In the genomic region with DNA sequence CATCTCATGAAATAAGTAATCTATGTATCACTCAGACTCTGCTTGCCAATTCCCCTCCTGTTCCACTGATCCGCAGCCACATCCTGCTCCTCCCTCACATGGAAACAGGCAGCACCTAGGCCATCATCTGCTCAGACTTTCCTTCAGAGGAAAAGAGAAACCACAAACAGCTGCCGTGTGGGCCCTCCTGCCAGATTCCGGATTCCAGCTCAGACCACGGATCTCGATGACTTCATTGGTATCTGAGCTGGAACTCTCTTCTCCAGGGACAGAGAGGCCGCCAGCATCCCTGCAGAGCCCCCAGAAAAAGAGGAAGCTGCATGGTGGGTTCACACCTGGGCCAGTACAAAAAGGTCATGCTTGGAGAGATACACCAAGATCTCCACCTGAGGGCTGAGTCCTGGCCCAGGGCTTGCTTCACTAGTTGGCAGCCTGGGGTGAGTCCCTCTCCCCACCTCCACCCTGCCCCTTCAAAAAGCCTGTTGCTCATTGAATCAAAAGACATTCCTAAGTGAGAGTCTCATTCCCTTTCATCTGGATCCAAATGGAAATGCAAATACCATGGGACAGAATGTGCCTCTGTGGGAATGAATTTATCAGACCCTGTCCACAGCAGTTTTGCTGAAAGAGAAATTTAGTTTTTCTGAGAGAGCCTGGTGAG, we compare ENCODE assay signal across 9 cellular contexts. TPM values are rescaled to one million over a fixed set of nuclear protein-coding genes. Genes with fewer than 3 reads are reported as not detected.
A peak's percentile ranks its signal among the peaks of the same experiment; 100 is the strongest.
DNase-seq lines count a peak whose midpoint lies in the region; ATAC-seq and TF ChIP-seq lines count a peak whose summit lies in the region.
"Had no signal": no experiment of that assay in that cellular context is flagged by ENCODE, and none has a peak within 500 bp of the region (broad histone marks: within the 10 kb centered on the region; RNA-seq: fewer than 3 reads in every experiment).

No MANE protein-coding gene starts in this region.

- H4K20me1 ChIP-seq in H9 (ENCODE audit: control insufficient read depth, insufficient read depth, insufficient read length) = no peaks in the 10 kb centered on the region

- peaks cover 8% of the 10 kb centered on the region for H3K27me3 Mint-ChIP-seq in activated CD4-positive, alpha-beta T cell treated with anti-CD3 and anti-CD28 coated beads, Interleukin-2, amount 10 ng/mL, durations not matched to agents 7 days and 5 days
- H3K27me3 Mint-ChIP-seq in H9 (ENCODE audit: low read depth) = peaks cover 77% of the 10 kb centered on the region

- no peaks in the 10 kb centered on the region for H3K79me1 ChIP-seq in H9 (ENCODE audit: insufficient read depth, low read depth, low read length, poor library complexity, severe bottlenecking)

- no peaks in the 10 kb centered on the region for H3K23me2 ChIP-seq in H9 (ENCODE audit: insufficient read length, low read depth, low read length, poor library complexity, severe bottlenecking)

- H4K91ac ChIP-seq in H9 (ENCODE audit: insufficient read length, low read depth, low read length) = no peak overlapping the region

- no peak overlapping the region for H4K5ac ChIP-seq in H9 (ENCODE audit: insufficient read length, low read depth, low read length)

- H2BK5ac ChIP-seq in H9 (ENCODE audit: insufficient read length, low read length) = no peak overlapping the region

- no peak overlapping the region for H3K23ac ChIP-seq in H9 (ENCODE audit: insufficient read length, low read depth, low read length)

- H3K27me3 ChIP-seq in H9 (ENCODE audit: insufficient read depth, low read length) = no peaks in the 10 kb centered on the region

- no peak overlapping the region for H2AK5ac ChIP-seq in H9 (ENCODE audit: insufficient read length, low read length)

- DNase-seq in GDM1 (lab: John Stamatoyannopoulos, UW) = peak; percentile 88
- peak; percentile 36 for DNase-seq in KG1 (lab: John Stamatoyannopoulos, UW)
- DNase-seq in activated CD4-positive, alpha-beta T cell treated with anti-CD3 and anti-CD28 coated beads, Interleukin-2, amount 10 ng/mL, durations not matched to agents 7 days and 5 days = peak; percentile 37
- peak; percentile 98 for DNase-seq in iris pigment epithelial cell (ENCODE audit: low read depth)
- DNase-seq in pons (ENCODE audit: low spot score) = no peak
- no peak for DNase-seq in H9

- no CpG with 5 or more reads among the region's 6 CpGs for WGBS in H9 (ENCODE audit: extremely low coverage, insufficient read length, low lambda C conversion rate)

- H3K4me1 Mint-ChIP-seq in activated CD4-positive, alpha-beta T cell treated with anti-CD3 and anti-CD28 coated beads, Interleukin-2, amount 10 ng/mL, durations not matched to agents 7 days and 5 days = peaks cover 32% of the 10 kb centered on the region
- peaks cover 7 to 11% of the 10 kb centered on the region in 2 experiments; a peak in 3 of 4 replicates for H3K4me1 Mint-ChIP-seq in H9

- H3T11ph ChIP-seq in H9 (ENCODE audit: low read length) = no peak overlapping the region

- H3K4me3 Mint-ChIP-seq in activated CD4-positive, alpha-beta T cell treated with anti-CD3 and anti-CD28 coated beads, Interleukin-2, amount 10 ng/mL, durations not matched to agents 7 days and 5 days = no peak overlapping the region
- H3K4me3 Mint-ChIP-seq in H9 = no peak overlapping the region

- no peak overlapping the region for H3K27ac ChIP-seq in H9 (ENCODE audit: insufficient read length, low read depth, low read length)

- H2AFZ ChIP-seq in H9 (ENCODE audit: low read length) = no peak overlapping the region

- H4K8ac ChIP-seq in H9 (replicated peaks; ENCODE audit: insufficient read length, low read depth, low read length) = no peak overlapping the region

- no peaks in the 10 kb centered on the region for H3K79me2 ChIP-seq in H9 (ENCODE audit: insufficient read depth, low read length)

- no peak overlapping the region for H3K9ac ChIP-seq in H9 (ENCODE audit: extremely low read depth, insufficient read length, low read length)

- no peak overlapping the region for H2BK120ac ChIP-seq in H9 (ENCODE audit: low read depth, low read length, poor library complexity, severe bottlenecking)

- no peaks in the 10 kb centered on the region for H3K4me1 ChIP-seq in H9 (ENCODE audit: insufficient read depth, low read length)

- H3K9me3 Mint-ChIP-seq in activated CD4-positive, alpha-beta T cell treated with anti-CD3 and anti-CD28 coated beads, Interleukin-2, amount 10 ng/mL, durations not matched to agents 7 days and 5 days = no peaks in the 10 kb centered on the region
- no peaks in the 10 kb centered on the region for H3K9me3 Mint-ChIP-seq in H9

- no peak overlapping the region for H3K18ac ChIP-seq in H9 (ENCODE audit: insufficient read length, low read depth, low read length)

- H2BK20ac ChIP-seq in H9 (ENCODE audit: low read depth, low read length, poor library complexity, severe bottlenecking) = no peak overlapping the region

- H2BK12ac ChIP-seq in H9 (ENCODE audit: insufficient read length, low read depth, low read length) = no peak overlapping the region

- H3K36me3 Mint-ChIP-seq in activated CD4-positive, alpha-beta T cell treated with anti-CD3 and anti-CD28 coated beads, Interleukin-2, amount 10 ng/mL, durations not matched to agents 7 days and 5 days (ENCODE audit: low read depth) = no peaks in the 10 kb centered on the region
- no peaks in the 10 kb centered on the region for H3K36me3 Mint-ChIP-seq in H9 (ENCODE audit: insufficient read depth in 1 of 3, low read depth in 3 of 3)

- H3K4ac ChIP-seq in H9 (ENCODE audit: low read depth, low read length) = no peak overlapping the region

- no peak for TF ChIP-seq CTCF in H9 (conservative IDR thresholded peaks at IDR 0.05)

- H3K14ac ChIP-seq in H9 (ENCODE audit: insufficient read depth, low read length) = no peak overlapping the region

- POLR2A ChIA-PET in activated CD4-positive, alpha-beta T cell treated with anti-CD3 and anti-CD28 coated beads, Interleukin-2, amount 10 ng/mL, durations not matched to agents 7 days and 5 days (lab: Charles Lee) = no interaction called here

- H2BK15ac ChIP-seq in H9 (ENCODE audit: low read depth, low read length) = no peak overlapping the region

- ATAC-seq in GM18861 (IDR thresholded peaks at IDR 0.05; ENCODE audit: unreplicated experiment) (no peak), GM21723 (IDR thresholded peaks at IDR 0.05; ENCODE audit: unreplicated experiment) (no peak)

- no peak overlapping the region for H3K56ac ChIP-seq in H9 (ENCODE audit: insufficient read length, low read depth, low read length)

- CTCF ChIA-PET in activated CD4-positive, alpha-beta T cell treated with anti-CD3 and anti-CD28 coated beads, Interleukin-2, amount 10 ng/mL, durations not matched to agents 7 days and 5 days (lab: Charles Lee) = interaction anchor here (1.1 kb wide), 1 partner anchor 9 kb away, joined by 7 read pairs; no protein-coding TSS in a partner anchor

- no peak overlapping the region for H3K4me2 ChIP-seq in H9 (ENCODE audit: insufficient read depth, insufficient read length, low read length)

- no peaks in the 10 kb centered on the region for H3K9me3 ChIP-seq in H9 (ENCODE audit: control insufficient read depth, low read depth, low read length)

- peak overlapping the region; percentile 9 for H3K27ac Mint-ChIP-seq in activated CD4-positive, alpha-beta T cell treated with anti-CD3 and anti-CD28 coated beads, Interleukin-2, amount 10 ng/mL, durations not matched to agents 7 days and 5 days
- H3K27ac Mint-ChIP-seq in H9 = no peak overlapping the region; a peak in 1 of 7 replicates

RNA-seq across cellular contexts. Expression of gene HOXB1, which starts 47.2 kb away (rescaled TPM):
- not detected for total RNA-seq in activated CD4-positive, alpha-beta T cell treated with anti-CD3 and anti-CD28 coated beads, Interleukin-2, amount 10 ng/mL, durations not matched to agents 7 days and 5 days
- not detected in 2 replicates for total RNA-seq in H9 (2021)
- total RNA-seq: NCI-H460 had no signal

RNA-seq across cellular contexts. Expression of gene SKAP1, which starts 53.6 kb away (rescaled TPM):
- 100 to 1,000 TPM; 123 to 144 TPM for total RNA-seq in activated CD4-positive, alpha-beta T cell treated with anti-CD3 and anti-CD28 coated beads, Interleukin-2, amount 10 ng/mL, durations not matched to agents 7 days and 5 days
- total RNA-seq in H9 (2021) = not detected in 2 replicates

Comparison
In these comparisons a context has a peak if more than half of its experiments do, and no peak if none do; other contexts are left out.
1. DNase-seq: peak in GDM1 (single experiment), KG1 (single experiment), activated CD4-positive, alpha-beta T cell treated with anti-CD3 and anti-CD28 coated beads, Interleukin-2, amount 10 ng/mL, durations not matched to agents 7 days and 5 days (single experiment) and iris pigment epithelial cell (single experiment); none in pons (single experiment) and H9 (single experiment).
2. RNA of gene SKAP1, which starts 53.6 kb away (total RNA-seq): 123 to 144 TPM in activated CD4-positive, alpha-beta T cell treated with anti-CD3 and anti-CD28 coated beads, Interleukin-2, amount 10 ng/mL, durations not matched to agents 7 days and 5 days; not detected in H9; every median in the first group is over 100 times any median in the second.